In the genomic region with DNA sequence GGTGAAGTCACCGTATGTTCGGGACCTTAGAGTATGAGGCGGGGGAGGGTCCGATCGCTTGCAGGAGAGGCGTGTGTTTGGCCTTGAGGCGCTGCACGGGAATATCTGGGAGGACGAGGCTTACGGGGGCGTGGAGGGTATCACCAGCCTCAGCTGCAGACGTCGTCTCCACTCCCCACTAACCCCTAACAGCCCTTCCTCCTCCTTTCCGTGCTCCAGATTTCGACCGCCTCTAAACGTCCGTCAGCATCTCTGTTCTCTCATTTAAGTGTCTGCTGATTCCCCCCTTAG, we compare ENCODE assay signal across 8 cellular contexts. TPM values are rescaled to one million over a fixed set of nuclear protein-coding genes. Genes with fewer than 3 reads are reported as not detected.
A peak's percentile ranks its signal among the peaks of the same experiment; 100 is the strongest.
DNase-seq lines count a peak whose midpoint lies in the region; ATAC-seq lines count a peak whose summit lies in the region.

No MANE protein-coding gene starts in this region.

- H3K27ac Mint-ChIP-seq in naive thymus-derived CD8-positive, alpha-beta T cell = peak overlapping the region; percentile 60 to 95 (median 90)

- H3K36me3 ChIP-seq in endocrine pancreas (ENCODE audit: control insufficient read depth, insufficient read depth, low read length) = peaks cover 6% of the 10 kb centered on the region

- peak overlapping the region; percentile 87 to 95 (median 92) for H3K4me3 Mint-ChIP-seq in naive thymus-derived CD8-positive, alpha-beta T cell

- H3K4me1 ChIP-seq in endocrine pancreas (ENCODE audit: control insufficient read depth, insufficient read depth, low read length) = no peaks in the 10 kb centered on the region

- peaks cover 0 to 2% (median 0%) of the 10 kb centered on the region in 9 donors for H3K9me3 Mint-ChIP-seq in naive thymus-derived CD8-positive, alpha-beta T cell

- H3K9ac ChIP-seq in endocrine pancreas (ENCODE audit: control insufficient read depth, insufficient read depth, low read length) = peak overlapping the region; percentile 98

- peak; percentile 32 for DNase-seq in NCI-H226
- no peak for DNase-seq in naive thymus-derived CD8-positive, alpha-beta T cell
- DNase-seq in SIG-M5 (lab: John Stamatoyannopoulos, UW) = no peak
- no peak for DNase-seq in Kasumi-1 (lab: John Stamatoyannopoulos, UW)

- no peaks in the 10 kb centered on the region for H3K27me3 ChIP-seq in endocrine pancreas (ENCODE audit: control insufficient read depth, insufficient read depth, low read length)

- H3K4me1 Mint-ChIP-seq in naive thymus-derived CD8-positive, alpha-beta T cell = peaks cover 13 to 37% (median 34%) of the 10 kb centered on the region in 4 donors

- H3K9me3 ChIP-seq in endocrine pancreas (ENCODE audit: control insufficient read depth, low read length) = no peaks in the 10 kb centered on the region

- H3K4me3 ChIP-seq in GM08714 (ENCODE audit: low read length) (peak overlapping the region; percentile 83), endocrine pancreas (ENCODE audit: control insufficient read depth, insufficient read depth, low read length) (peak overlapping the region; percentile 40)

- H3K36me3 Mint-ChIP-seq in naive thymus-derived CD8-positive, alpha-beta T cell = peaks cover 0 to 35% (median 12%) of the 10 kb centered on the region in 3 donors

- H3K27me3 Mint-ChIP-seq in naive thymus-derived CD8-positive, alpha-beta T cell = no peaks in the 10 kb centered on the region

- ATAC-seq in naive thymus-derived CD8-positive, alpha-beta T cell = no peak
- ATAC-seq in GM18867 (IDR thresholded peaks at IDR 0.05; ENCODE audit: unreplicated experiment) (no peak), HG03439 (IDR thresholded peaks at IDR 0.05; ENCODE audit: unreplicated experiment) (no peak)

- POLR2A ChIA-PET in naive thymus-derived CD8-positive, alpha-beta T cell (lab: Charles Lee) = no interaction called here

RNA-seq across cellular contexts. Expression of a gene that starts 23.5 kb away (rescaled TPM):
- 10 to 100 TPM; 45.5 to 49.7 TPM for total RNA-seq in naive thymus-derived CD8-positive, alpha-beta T cell
- polyA plus RNA-seq in naive thymus-derived CD8-positive, alpha-beta T cell = 10 to 100 TPM; 19.9 to 23.0 (median 21.5) TPM

RNA-seq across cellular contexts. Expression of a gene that starts 23.6 kb away (rescaled TPM):
- 1 to 10 TPM in 1 of 2 experiments, under 1 TPM in 1; 0.68 to 1.5 TPM for total RNA-seq in naive thymus-derived CD8-positive, alpha-beta T cell
- not detected for polyA plus RNA-seq in naive thymus-derived CD8-positive, alpha-beta T cell
